Comparison of ENCODE assay signal across 29 cellular contexts in the genomic region with DNA sequence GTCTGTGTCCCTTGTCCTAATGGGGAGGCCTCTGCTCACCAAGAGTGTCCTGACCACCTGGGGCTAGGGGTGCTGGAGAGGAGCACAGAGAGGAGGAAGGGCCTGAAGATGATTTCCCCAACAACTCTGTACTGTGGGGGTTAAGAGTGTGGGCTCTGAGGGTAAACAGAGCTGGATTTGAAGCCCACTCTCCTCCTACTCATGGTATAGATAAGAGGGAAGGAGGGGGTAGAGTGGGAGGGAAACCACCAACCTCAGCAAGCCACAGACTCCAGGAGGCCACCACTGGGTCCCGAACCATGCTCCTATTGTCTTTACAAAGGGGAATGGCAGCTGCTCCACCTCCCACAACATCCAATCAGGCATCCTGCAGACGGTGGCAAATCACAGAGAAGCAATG.
DNase-seq lines count a peak whose midpoint lies in the region; ATAC-seq, FAIRE-seq and TF ChIP-seq lines count a peak whose summit lies in the region.
"Had no signal": no experiment of that assay in that cellular context is flagged by ENCODE, and none has a peak within 500 bp of the region (broad histone marks: within the 10 kb centered on the region; RNA-seq: fewer than 3 reads in every experiment).

No MANE protein-coding gene starts in this region.

- H2BK12ac ChIP-seq in H1 (ENCODE audit: low read depth, low read length) = peak overlapping the region; percentile 68; the same call in 1 of the 2 replicates

- peaks cover 15% of the 10 kb centered on the region for H3K9me3 Mint-ChIP-seq in nephron progenitor cell
- H3K9me3 Mint-ChIP-seq: activated CD8-positive, alpha-beta T cell treated with anti-CD3 and anti-CD28 coated beads for 36 hours; immature natural killer cell had no signal

- H3K4me3 ChIP-seq in Panc1 (ENCODE audit: low read depth in 2 of 2, low read length in 2 of 2) = no peak overlapping the region
- no peak overlapping the region for H3K4me3 ChIP-seq in H1 (ENCODE audit: extremely low read depth in 1 of 4, insufficient read depth in 2 of 4, low read depth in 3 of 4, low read length in 4 of 4)
- H3K4me3 ChIP-seq in tibial artery = no peak overlapping the region
- H3K4me3 ChIP-seq: BLaER1, GM12878, smooth muscle cell, suprapubic skin had no signal

- no peak for ATAC-seq in Panc1
- no peak for ATAC-seq in HG03175 (IDR thresholded peaks at IDR 0.05; ENCODE audit: unreplicated experiment)
- ATAC-seq: activated CD8-positive, alpha-beta T cell treated with anti-CD3 and anti-CD28 coated beads for 36 hours; GM12878; left lobe of liver; naive thymus-derived CD4-positive, alpha-beta T cell had no signal

- FAIRE-seq in H1 (lab: Jason Lieb, UNC) = no peak
- FAIRE-seq: endothelial cell of umbilical vein, GM12878 had no signal

- H3K4me1 ChIP-seq in Panc1 (ENCODE audit: control insufficient read depth, insufficient read depth, low read length) = peaks cover 43% of the 10 kb centered on the region
- H3K4me1 ChIP-seq in H1 (replicated peaks in 1 of 4; ENCODE audit: control insufficient read depth in 3 of 4, insufficient read depth in 4 of 4, low read length in 3 of 4) = peaks cover 6 to 12% (median 8%) of the 10 kb centered on the region in 4 experiments; a peak in 4 of 7 replicates
- H3K4me1 ChIP-seq in tibial artery = peaks cover 0 to 47% (median 20%) of the 10 kb centered on the region in 4 donors

- H3K27me3 ChIP-seq in Panc1 (ENCODE audit: control insufficient read depth, insufficient read depth, low read length) = no peaks in the 10 kb centered on the region
- no peaks in the 10 kb centered on the region for H3K27me3 ChIP-seq in H1 (replicated peaks in 1 of 4; ENCODE audit: control insufficient read depth in 3 of 4, extremely low read depth in 1 of 4, insufficient read depth in 3 of 4, low read length in 3 of 4)
- no peaks in the 10 kb centered on the region for H3K27me3 ChIP-seq in tibial artery
- H3K27me3 ChIP-seq: BLaER1, brain microvascular endothelial cell, suprapubic skin had no signal

- POLR2A ChIA-PET in Panc1 (lab: Charles Lee) = no interaction called here
- POLR2A ChIA-PET in H1 (lab: Charles Lee; ENCODE audit: partially characterized antibody) = interaction anchor here (1.2 kb wide), 1 partner anchor 13 kb away, joined by 3 read pairs; no protein-coding TSS in a partner anchor

- BruUV-seq in Panc1 (replicated peaks; lab: Mats Ljungman, UMichigan) = no TSS peak

- H2BK15ac ChIP-seq in H1 (ENCODE audit: low read length) = 0 out of 2 replicates have a peak overlapping the region, but pooled peaks have one; percentile 66

- no peaks in the 10 kb centered on the region for H3K36me3 ChIP-seq in Panc1 (ENCODE audit: control insufficient read depth, insufficient read depth, low read length)
- no peaks in the 10 kb centered on the region for H3K36me3 ChIP-seq in H1 (ENCODE audit: control insufficient read depth in 2 of 4, insufficient read depth in 4 of 4, low read length in 3 of 4)
- no peaks in the 10 kb centered on the region for H3K36me3 ChIP-seq in tibial artery
- H3K36me3 ChIP-seq: BLaER1, brain microvascular endothelial cell, suprapubic skin had no signal

- H4K20me1 ChIP-seq in H1 (replicated peaks in 1 of 2; ENCODE audit: control insufficient read depth in 1 of 2, insufficient read depth in 2 of 2, low read length in 2 of 2) = no peaks in the 10 kb centered on the region
- H4K20me1 ChIP-seq: BLaER1 had no signal

- no peak overlapping the region for H3K14ac ChIP-seq in H1 (ENCODE audit: insufficient read length)

- no peak overlapping the region for H2BK20ac ChIP-seq in H1 (ENCODE audit: low read length)

- DNase-seq in Panc1 (ENCODE audit: low read depth, low spot score) (no peak), H1 (ENCODE audit: low read depth in 1 of 2, low spot score in 2 of 2) (no peak), nephron progenitor cell (no peak), tibial artery (peak in 1 of 2 donors; percentile 70), NCI-H1436 treated with DMSO at 0.1 percent for 48 hours (lab: John Stamatoyannopoulos, UW) (no peak), SIG-M5 treated with dmso at 0.1 percent for 504 hours (lab: John Stamatoyannopoulos, UW; ENCODE audit: unreplicated experiment) (no peak)
- DNase-seq: activated CD4-positive, CD25-positive, alpha-beta regulatory T cell treated with anti-CD3 and anti-CD28 coated beads, Interleukin-2, amount 50 U/mL, for 72 hours; activated CD8-positive, alpha-beta memory T cell treated with anti-CD3 and anti-CD28 coated beads, Interleukin-2, amount 50 U/mL, for 48 hours; activated CD8-positive, alpha-beta T cell treated with anti-CD3 and anti-CD28 coated beads for 36 hours; activated naive CD4-positive, alpha-beta T cell treated with anti-CD3 and anti-CD28 coated beads for 36 hours; brain microvascular endothelial cell; DMS153; H9; immature natural killer cell; midbrain; naive thymus-derived CD4-positive, alpha-beta T cell; NCI-H2081; NCI-H526; occipital lobe; OCI-M1; stimulated activated naive CD4-positive, alpha-beta T cell had no signal

- intact Hi-C loops in Panc1 (cut with micrococcal nuclease; ENCODE audit: unreplicated experiment) (no loop called here), tibial artery (cut with DNase I; ENCODE audit: low total_unique reads) (no loop called here)

- CTCF ChIA-PET in Panc1 (lab: Charles Lee) = no interaction called here
- CTCF ChIA-PET in H1 (lab: Charles Lee; ENCODE audit: partially characterized antibody) = interaction anchor here (1.0 kb wide), 1 partner anchor 11 kb away, joined by 4 read pairs; no protein-coding TSS in a partner anchor

- H2BK5ac ChIP-seq in H1 (ENCODE audit: low read depth, low read length) = peak overlapping the region; percentile 44; the same call in 1 of the 2 replicates

- H3K27me3 Mint-ChIP-seq in nephron progenitor cell (ENCODE audit: low read depth, poor library complexity) = peaks cover 2% of the 10 kb centered on the region

- H3K79me2 ChIP-seq in H1 (ENCODE audit: control insufficient read depth in 1 of 2, insufficient read depth in 2 of 2, low read length in 2 of 2) = no peaks in the 10 kb centered on the region

- H4K91ac ChIP-seq in H1 (replicated peaks; ENCODE audit: insufficient read length, low read length) = no peak overlapping the region

- H2AFZ ChIP-seq in H1 (ENCODE audit: low read length) = no peak overlapping the region

- no peak overlapping the region for H3K56ac ChIP-seq in H1 (replicated peaks; ENCODE audit: insufficient read length, low read depth, low read length)

- H3K4me2 ChIP-seq in H1 (ENCODE audit: insufficient read depth in 1 of 2, low read depth in 2 of 2, low read length in 2 of 2) = no peak overlapping the region
- H3K4me2 ChIP-seq: BLaER1, smooth muscle cell had no signal

- H3K9me3 ChIP-seq in Panc1 (ENCODE audit: control insufficient read depth, insufficient read depth, low read depth, low read length) (no peaks in the 10 kb centered on the region), H1 (ENCODE audit: insufficient read depth in 2 of 2, low read depth in 1 of 2, low read length in 1 of 2) (no peaks in the 10 kb centered on the region), tibial artery (no peaks in the 10 kb centered on the region)
- H3K9me3 ChIP-seq: BLaER1, suprapubic skin had no signal

- no peak for TF ChIP-seq POLR2A in H1 (IDR thresholded peaks at IDR 0.05; ENCODE audit: control extremely low read depth in 1 of 2, low read depth in 2 of 2, low read length in 2 of 2)

- H3K4ac ChIP-seq in H1 (replicated peaks; ENCODE audit: insufficient read length, low read depth, low read length) = no peak overlapping the region

- H4K5ac ChIP-seq in H1 (ENCODE audit: insufficient read length, low read depth, low read length) = no peak overlapping the region

- peaks cover 75% of the 10 kb centered on the region for H3K4me1 Mint-ChIP-seq in nephron progenitor cell
- H3K4me1 Mint-ChIP-seq: immature natural killer cell had no signal

- H4K8ac ChIP-seq in H1 (ENCODE audit: extremely low read depth, insufficient read depth, low read length) = 0 out of 2 replicates have a peak overlapping the region, but pooled peaks have one; percentile 23

- H3K23me2 ChIP-seq in H1 (ENCODE audit: low read depth, low read length) = no peaks in the 10 kb centered on the region

- no peak for TF ChIP-seq CTCF in Panc1 (IDR thresholded peaks at IDR 0.05)
- TF ChIP-seq CTCF in H1 (IDR thresholded peaks at IDR 0.05; ENCODE audit: control extremely low read depth in 1 of 3, insufficient read depth in 1 of 3, low read depth in 1 of 3, low read length in 3 of 3) = no peak
- no peak for TF ChIP-seq CTCF in nephron progenitor cell (IDR thresholded peaks at IDR 0.05)
- TF ChIP-seq CTCF in tibial artery (IDR thresholded peaks at IDR 0.05) = no peak

- WGBS in H1 (ENCODE audit: extremely low coverage in 1 of 2, insufficient coverage in 1 of 2, insufficient read length in 1 of 2, insufficient replicate concordance in 2 of 2, low coverage in 1 of 2, low lambda C conversion rate in 2 of 2, missing lambda C conversion rate in 1 of 2), 2 experiments = 83% methylated on average over 2 of the region's 2 CpGs; no CpG with 5 or more reads in 1 of the 2 experiments

- no peak overlapping the region for H3K27ac Mint-ChIP-seq in nephron progenitor cell
- H3K27ac Mint-ChIP-seq: activated CD8-positive, alpha-beta T cell treated with anti-CD3 and anti-CD28 coated beads for 36 hours; activated naive CD4-positive, alpha-beta T cell treated with anti-CD3 and anti-CD28 coated beads for 36 hours; H9; immature natural killer cell; naive thymus-derived CD4-positive, alpha-beta T cell had no signal

- H2AK5ac ChIP-seq in H1 (ENCODE audit: low read depth, low read length) = no peak overlapping the region

- TF ChIP-seq RAD21 in H1 (IDR thresholded peaks at IDR 0.05 in 1 of 2, conservative IDR thresholded peaks at IDR 0.05 in 1 of 2; ENCODE audit: low read depth in 2 of 2, low read length in 2 of 2) = no peak

- no peak for TF ChIP-seq EP300 in H1 (IDR thresholded peaks at IDR 0.05; ENCODE audit: borderline replicate concordance in 1 of 2, low read depth in 2 of 2, low read length in 2 of 2)

- H3K27ac ChIP-seq in Panc1 (ENCODE audit: low read length) (peak overlapping the region; percentile 82; the same call in 1 of the 2 replicates), H1 (ENCODE audit: low read depth, low read length) (no peak overlapping the region), tibial artery (peak overlapping the region; percentile 42 to 76)
- H3K27ac ChIP-seq: BLaER1, brain microvascular endothelial cell, HL-60, suprapubic skin had no signal

- H3K18ac ChIP-seq in H1 (ENCODE audit: extremely low read depth, low read length) = no peak overlapping the region

- in situ Hi-C loops in Panc1 (cut with HindIII; ENCODE audit: low pct_unique_long_range_greater_than_20kb, low sequenced_read_pairs) = no loop called here

- no peak overlapping the region for H3K23ac ChIP-seq in H1 (ENCODE audit: insufficient read length)

- H3K4me3 Mint-ChIP-seq in nephron progenitor cell = peak overlapping the region; percentile 23
- H3K4me3 Mint-ChIP-seq: activated CD8-positive, alpha-beta T cell treated with anti-CD3 and anti-CD28 coated beads for 36 hours; activated naive CD4-positive, alpha-beta T cell treated with anti-CD3 and anti-CD28 coated beads for 36 hours; H9; immature natural killer cell; naive thymus-derived CD4-positive, alpha-beta T cell had no signal

- H3K79me1 ChIP-seq in H1 (ENCODE audit: low read depth, low read length) = no peaks in the 10 kb centered on the region

- no peak overlapping the region for H3K9ac ChIP-seq in H1 (replicated peaks in 1 of 4; ENCODE audit: extremely low read depth in 1 of 4, low read depth in 3 of 4, low read length in 3 of 4)
- H3K9ac ChIP-seq: BLaER1 had no signal

- no peak overlapping the region for H2BK120ac ChIP-seq in H1 (replicated peaks; ENCODE audit: low read depth, low read length)

- H3K36me3 Mint-ChIP-seq in nephron progenitor cell (ENCODE audit: low read depth) = peaks cover 7% of the 10 kb centered on the region
- H3K36me3 Mint-ChIP-seq: immature natural killer cell; naive thymus-derived CD4-positive, alpha-beta T cell had no signal
